8 cellular contexts compared by ENCODE assay signal in genomic region chr2:53767405-53768232, GRCh38. TPM values are rescaled to one million over a fixed set of nuclear protein-coding genes. Genes with fewer than 3 reads are reported as not detected.
DNase-seq lines count a peak whose midpoint lies in the region; ATAC-seq lines count a peak whose summit lies in the region.

TSS of gene CHAC2 (plus strand) at chr2:53767804. CDS start at chr2:53767887, 83 bp downstream.

- H3K4me1 ChIP-seq in right cardiac atrium (ENCODE audit: control insufficient read depth, insufficient read depth, low read length) (no peaks in the 10 kb centered on the region), rectal smooth muscle tissue (ENCODE audit: control insufficient read depth, insufficient read depth, low read length) (peaks cover 2% of the 10 kb centered on the region), aorta (ENCODE audit: control insufficient read depth in 1 of 2, insufficient read depth in 2 of 2, low read length in 2 of 2) (peaks cover 0 to 4% of the 10 kb centered on the region in 2 donors)

- peak; percentile 90 for DNase-seq in NCI-H1694 treated with DMSO at 0.1 percent for 48 hours (lab: John Stamatoyannopoulos, UW)
- DNase-seq in T-helper 2 cell, result peak; percentile 70 to 89 (median 78)
- peak in 57 of 58 donors; percentile 13 to 88 (median 70) for DNase-seq in anterior cingulate cortex (lab: John Stamatoyannopoulos, UW)
- peak; percentile 88 to 96 (median 93) for DNase-seq in right cardiac atrium
- DNase-seq in aorta, result peak; percentile 89 to 96

- H3K9ac ChIP-seq in rectal smooth muscle tissue (ENCODE audit: low read length), result peak within 1 kb of the TSS; percentile 82

- H3K27ac ChIP-seq in right cardiac atrium (ENCODE audit: low read length) (peak within 1 kb of the TSS; percentile 62), rectal smooth muscle tissue (ENCODE audit: low read depth, low read length) (peak within 1 kb of the TSS; percentile 64), aorta (ENCODE audit: low read depth in 1 of 2, low read length in 2 of 2) (peak within 1 kb of the TSS; percentile 22 to 76)

- WGBS in right cardiac atrium, result 0% methylated on average over 45 of the region's 45 CpGs
- 0% methylated on average over 45 of the region's 45 CpGs for WGBS in aorta, 2 donors

- peaks cover 4% of the 10 kb centered on the region for H3K36me3 ChIP-seq in rectal smooth muscle tissue (ENCODE audit: control insufficient read depth, insufficient read depth, low read length)
- H3K36me3 ChIP-seq in aorta (ENCODE audit: control insufficient read depth in 1 of 2, insufficient read depth in 2 of 2, low read length in 1 of 2), result peaks cover 0 to 2% of the 10 kb centered on the region in 2 donors

- intact Hi-C loops in right cardiac atrium (cut with DNase I), result no loop called here
- intact Hi-C loops in aorta (cut with DNase I), result loop anchor here in 1 of 2 donors (2.0 kb wide), 1 partner anchor 19 kb away; the partner anchor contains the start of genes ASB3 and ERLEC1

- H3K27me3 ChIP-seq in right cardiac atrium (ENCODE audit: control insufficient read depth, insufficient read depth) (no peaks in the 10 kb centered on the region), rectal smooth muscle tissue (ENCODE audit: control insufficient read depth, insufficient read depth, low read length) (no peaks in the 10 kb centered on the region), aorta (ENCODE audit: control insufficient read depth in 1 of 2, insufficient read depth in 2 of 2, low read length in 1 of 2) (no peaks in the 10 kb centered on the region)

- no peaks in the 10 kb centered on the region for H3K9me3 ChIP-seq in right cardiac atrium (ENCODE audit: control insufficient read depth, low read length)
- no peaks in the 10 kb centered on the region for H3K9me3 ChIP-seq in aorta (ENCODE audit: control insufficient read depth, low read length)

- ATAC-seq in GM18502 (IDR thresholded peaks at IDR 0.05; ENCODE audit: poor library complexity, unreplicated experiment), result peak; percentile 91
- peak; percentile 93 for ATAC-seq in HG02938 (IDR thresholded peaks at IDR 0.05; ENCODE audit: unreplicated experiment)
- ATAC-seq in right cardiac atrium, result peak; percentile 96
- ATAC-seq in aorta (ENCODE audit: low FRiP score), result peak; percentile 96

- H3K4me3 ChIP-seq in right cardiac atrium (ENCODE audit: low read length) (peak within 1 kb of the TSS; percentile 89), rectal smooth muscle tissue (ENCODE audit: low read length) (peak within 1 kb of the TSS; percentile 86), aorta (ENCODE audit: low read length in 2 of 2) (peak within 1 kb of the TSS; percentile 78 to 84)

RNA-seq across cellular contexts. Expression of gene CHAC2, which starts in this region (rescaled TPM):
- total RNA-seq in right cardiac atrium (1 to 10 TPM; 2.1 to 3.5 (median 3.0) TPM), aorta (1 to 10 TPM in 1 of 2 donors, under 1 TPM in 1; 0.75 to 1.3 TPM)
- polyA plus RNA-seq in right cardiac atrium (3.8 TPM), aorta (1 to 10 TPM in 1 of 2 donors, under 1 TPM in 1; 0.61 to 5.5 TPM)

Comparison
In these comparisons a context has a peak if more than half of its experiments do, and no peak if none do; other contexts are left out.
1. Peak in every context shown above with its lines: DNase-seq, ATAC-seq, H3K4me3 ChIP-seq and H3K27ac ChIP-seq.